9 cellular contexts compared by ENCODE assay signal in genomic region chr2:66888791-66889631, GRCh38.
A peak's percentile ranks its signal among the peaks of the same experiment; 100 is the strongest.
DNase-seq lines count a peak whose midpoint lies in the region; ATAC-seq and TF ChIP-seq lines count a peak whose summit lies in the region.
"Had no signal": no experiment of that assay in that cellular context is flagged by ENCODE, and none has a peak within 500 bp of the region (broad histone marks: within the 10 kb centered on the region; RNA-seq: fewer than 3 reads in every experiment).

No MANE protein-coding gene starts in this region.

- H3K27ac ChIP-seq in PC-3 (ENCODE audit: low read length) (peak overlapping the region; percentile 99), osteoblast (ENCODE audit: low read depth, low read length) (peak overlapping the region; percentile 90), caudate nucleus (ENCODE audit: low read depth, low read length) (no peak overlapping the region)

- H3K4me3 ChIP-seq in PC-3 (ENCODE audit: low read length) (no peak overlapping the region), osteoblast (ENCODE audit: insufficient read depth, low read length) (no peak overlapping the region)

- no peaks in the 10 kb centered on the region for H3K27me3 ChIP-seq in PC-3 (ENCODE audit: low read length)
- H3K27me3 ChIP-seq in osteoblast (ENCODE audit: insufficient read depth, low read length): no peaks in the 10 kb centered on the region

- TF ChIP-seq CTCF in PC-3 (conservative IDR thresholded peaks at IDR 0.05; ENCODE audit: low read depth, low read length) (no peak), osteoblast (IDR thresholded peaks at IDR 0.05; ENCODE audit: extremely low read depth, low read depth, low read length) (no peak)

- CTCF ChIA-PET in PC-3 (lab: Charles Lee): no interaction called here

- peak; percentile 91 for DNase-seq in COLO829 (ENCODE audit: low spot score)
- peak; percentile 93 for DNase-seq in PC-3
- DNase-seq in fibroblast of peridontal ligament (ENCODE audit: extremely low read depth): peak; percentile 71
- DNase-seq in osteoblast (ENCODE audit: insufficient read length, low spot score, missing footprints): peak; percentile 46
- DNase-seq in NAMALWA (ENCODE audit: low spot score): no peak
- DNase-seq in DMS53 treated with DMSO at 0.1 percent for 48 hours (lab: John Stamatoyannopoulos, UW; ENCODE audit: unreplicated experiment): no peak
- no peak for DNase-seq in AML-193 (lab: John Stamatoyannopoulos, UW)
- no peak for DNase-seq in caudate nucleus (lab: John Stamatoyannopoulos, UW)
- DNase-seq: NCI-H1417 treated with DMSO at 0.1 percent for 48 hours had no signal

- peaks cover 8% of the 10 kb centered on the region for H3F3A ChIP-seq in PC-3 (ENCODE audit: low read length, unreplicated experiment)

- intact Hi-C loops in PC-3 (cut with micrococcal nuclease): no loop called here

- peak overlapping the region; percentile 83 for H3K9ac ChIP-seq in PC-3 (ENCODE audit: low read length)

- no peaks in the 10 kb centered on the region for H3K9me2 ChIP-seq in PC-3 (replicated peaks; ENCODE audit: low read length)

- H2AFZ ChIP-seq in PC-3 (ENCODE audit: low read length) (peak overlapping the region; percentile 50), osteoblast (ENCODE audit: low read length) (peak overlapping the region; percentile 42)

- H3K9me3 ChIP-seq in PC-3 (ENCODE audit: low read length) (peaks cover 6% of the 10 kb centered on the region; the same call in 1 of the 2 replicates), osteoblast (ENCODE audit: low read depth, low read length) (no peaks in the 10 kb centered on the region)

- H3K4me2 ChIP-seq in PC-3 (ENCODE audit: low read length) (peak overlapping the region; percentile 70), osteoblast (ENCODE audit: insufficient read depth, low read length) (peak overlapping the region; percentile 44)

- H4K20me1 ChIP-seq in PC-3 (ENCODE audit: low read length): no peaks in the 10 kb centered on the region
- no peaks in the 10 kb centered on the region for H4K20me1 ChIP-seq in osteoblast (ENCODE audit: insufficient read depth, low read length)

- H3K79me2 ChIP-seq in PC-3 (ENCODE audit: low read length) (no peaks in the 10 kb centered on the region), osteoblast (ENCODE audit: insufficient read depth, low read length) (no peaks in the 10 kb centered on the region)

- ATAC-seq in PC-3: no peak; the same call in 1 of the 2 replicates

- POLR2A ChIA-PET in PC-3 (lab: Charles Lee; ENCODE audit: unreplicated experiment): no interaction called here

- H3K4me1 ChIP-seq in PC-3 (ENCODE audit: insufficient read depth, low read length) (peaks cover 35% of the 10 kb centered on the region), osteoblast (ENCODE audit: insufficient read depth, low read length) (peaks cover 11% of the 10 kb centered on the region)

- H3K36me3 ChIP-seq in PC-3 (ENCODE audit: low read depth, low read length): no peaks in the 10 kb centered on the region
- H3K36me3 ChIP-seq in osteoblast (ENCODE audit: insufficient read depth, low read length): no peaks in the 10 kb centered on the region

- no TSS peak for BruUV-seq in PC-3 (replicated peaks; lab: Mats Ljungman, UMichigan)

Comparison
In these comparisons a context has a peak if more than half of its experiments do, and no peak if none do; other contexts are left out.
1. DNase-seq: peak in COLO829 (single experiment), PC-3 (single experiment), fibroblast of peridontal ligament (single experiment) and osteoblast (single experiment); none in NAMALWA (single experiment), DMS53 treated with DMSO at 0.1 percent for 48 hours (single experiment), AML-193 (0 of 2) and caudate nucleus (0 of 61).